In the genomic region with DNA sequence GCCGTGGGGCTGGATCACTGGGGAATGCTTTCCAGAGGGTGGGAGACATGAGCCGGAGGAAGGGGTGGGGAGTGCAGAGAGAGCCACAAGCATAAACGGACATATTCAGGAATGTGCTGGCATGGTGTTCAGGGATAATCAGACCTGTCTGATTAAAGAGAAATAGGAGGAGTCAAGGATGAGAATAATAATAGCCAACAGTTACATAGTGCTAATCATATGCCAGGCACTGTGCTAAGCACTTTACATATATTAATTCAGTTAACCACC, we compare ENCODE assay signal across 20 cellular contexts. TPM values are rescaled to one million over a fixed set of nuclear protein-coding genes. Genes with fewer than 3 reads are reported as not detected.
A peak's percentile ranks its signal among the peaks of the same experiment; 100 is the strongest.
DNase-seq lines count a peak whose midpoint lies in the region; ATAC-seq, FAIRE-seq and TF ChIP-seq lines count a peak whose summit lies in the region.
"Had no signal": no experiment of that assay in that cellular context is flagged by ENCODE, and none has a peak within 500 bp of the region (broad histone marks: within the 10 kb centered on the region; RNA-seq: fewer than 3 reads in every experiment).

No MANE protein-coding gene starts in this region.

- WGBS in upper lobe of left lung, 2 donors = 47 to 65% methylated on average over 2 to 3 of the region's 3 CpGs

- DNase-seq in RWPE2 (ENCODE audit: low spot score) (no peak), epithelial cell of prostate (ENCODE audit: low read depth, low spot score) (no peak), osteoblast (ENCODE audit: insufficient read length, low spot score, missing footprints) (peak; percentile 10), upper lobe of left lung (no peak), gastrocnemius medialis (no peak), NCI-H82 (lab: John Stamatoyannopoulos, UW) (no peak), SIG-M5 treated with dmso at 0.1 percent for 504 hours (lab: John Stamatoyannopoulos, UW; ENCODE audit: unreplicated experiment) (no peak), frontal cortex (ENCODE audit: low spot score in 2 of 2) (no peak)
- DNase-seq: activated CD8-positive, alpha-beta T cell treated with anti-CD3 and anti-CD28 coated beads for 36 hours; activated gamma-delta T cell; foreskin melanocyte; naive B cell; NCI-H1436; NCI-H2107; NCI-H526; stimulated activated CD4-positive, alpha-beta T cell treated with anti-CD3 and anti-CD28 coated beads, Interleukin-15, amount 100 ng/mL, for 24 hours; stimulated activated CD8-positive, alpha-beta memory T cell treated with anti-CD3 and anti-CD28 coated beads, Interleukin-4, amount 100 ng/mL, for 48 hours had no signal

- no peak overlapping the region for H2AFZ ChIP-seq in osteoblast (ENCODE audit: low read length)

- H3K9me3 ChIP-seq in RWPE2 (ENCODE audit: severe bottlenecking) (no peaks in the 10 kb centered on the region), osteoblast (ENCODE audit: low read depth, low read length) (no peaks in the 10 kb centered on the region), upper lobe of left lung (no peaks in the 10 kb centered on the region), gastrocnemius medialis (no peaks in the 10 kb centered on the region)
- H3K9me3 ChIP-seq: right atrium auricular region had no signal

- peaks cover 69% of the 10 kb centered on the region for H3K79me2 ChIP-seq in osteoblast (ENCODE audit: insufficient read depth, low read length)

- no peak overlapping the region for H3K4me3 ChIP-seq in RWPE2 (ENCODE audit: severe bottlenecking)
- H3K4me3 ChIP-seq in osteoblast (ENCODE audit: insufficient read depth, low read length) = no peak overlapping the region
- no peak overlapping the region for H3K4me3 ChIP-seq in upper lobe of left lung
- H3K4me3 ChIP-seq in gastrocnemius medialis = no peak overlapping the region
- H3K4me3 ChIP-seq: cardiac muscle cell, right atrium auricular region had no signal

- intact Hi-C loops in gastrocnemius medialis (cut with DNase I; ENCODE audit: low total_unique reads) = no loop called here

- no peak for TF ChIP-seq POLR2A in upper lobe of left lung (IDR thresholded peaks at IDR 0.05)
- no peak for TF ChIP-seq POLR2A in gastrocnemius medialis (IDR thresholded peaks at IDR 0.05)

- no peaks in the 10 kb centered on the region for H4K20me1 ChIP-seq in osteoblast (ENCODE audit: insufficient read depth, low read length)

- H3K27ac ChIP-seq in RWPE2 (ENCODE audit: poor library complexity, severe bottlenecking) (peak overlapping the region; percentile 100), epithelial cell of prostate (peak overlapping the region; percentile 100), osteoblast (ENCODE audit: low read depth, low read length) (peak overlapping the region; percentile 59), upper lobe of left lung (peak overlapping the region in 3 of 4 donors; percentile 4 to 79 (median 74)), gastrocnemius medialis (no peak overlapping the region)
- H3K27ac ChIP-seq: cardiac muscle cell had no signal

- in situ Hi-C loops in gastrocnemius medialis (cut with MboI; ENCODE audit: low sequenced_read_pairs in 4 of 4) = no loop called here

- TF ChIP-seq CTCF in RWPE2 (IDR thresholded peaks at IDR 0.05; ENCODE audit: poor library complexity, severe bottlenecking) (no peak), osteoblast (IDR thresholded peaks at IDR 0.05; ENCODE audit: extremely low read depth, low read depth, low read length) (no peak), upper lobe of left lung (IDR thresholded peaks at IDR 0.05) (no peak), gastrocnemius medialis (IDR thresholded peaks at IDR 0.05 in 4 of 5, conservative IDR thresholded peaks at IDR 0.05 in 1 of 5) (no peak)

- ATAC-seq in RWPE2 (ENCODE audit: low read depth) (no peak), upper lobe of left lung (ENCODE audit: low FRiP score in 2 of 2) (no peak), gastrocnemius medialis (no peak)
- ATAC-seq: activated CD8-positive, alpha-beta T cell treated with anti-CD3 and anti-CD28 coated beads for 36 hours had no signal

- H3K4me2 ChIP-seq in osteoblast (ENCODE audit: insufficient read depth, low read length) = no peak overlapping the region

- H3K36me3 ChIP-seq in RWPE2 (ENCODE audit: low read depth) (peaks cover 43% of the 10 kb centered on the region), osteoblast (ENCODE audit: insufficient read depth, low read length) (peaks cover 23% of the 10 kb centered on the region), upper lobe of left lung (no peaks in the 10 kb centered on the region), gastrocnemius medialis (no peaks in the 10 kb centered on the region)
- H3K36me3 ChIP-seq: cardiac muscle cell, right atrium auricular region had no signal

- H3K4me1 ChIP-seq in RWPE2 (ENCODE audit: insufficient read depth, poor library complexity, severe bottlenecking) = peaks cover 88% of the 10 kb centered on the region
- peaks cover 70% of the 10 kb centered on the region for H3K4me1 ChIP-seq in osteoblast (ENCODE audit: insufficient read depth, low read length)
- peaks cover 38 to 58% (median 47%) of the 10 kb centered on the region in 4 donors for H3K4me1 ChIP-seq in upper lobe of left lung
- H3K4me1 ChIP-seq in gastrocnemius medialis = peaks cover 4 to 6% of the 10 kb centered on the region in 2 donors

- H3K27me3 ChIP-seq in RWPE2 (ENCODE audit: insufficient read depth, poor library complexity, severe bottlenecking) (no peaks in the 10 kb centered on the region), osteoblast (ENCODE audit: insufficient read depth, low read length) (no peaks in the 10 kb centered on the region), upper lobe of left lung (no peaks in the 10 kb centered on the region), gastrocnemius medialis (no peaks in the 10 kb centered on the region)
- H3K27me3 ChIP-seq: cardiac muscle cell, right atrium auricular region had no signal

- FAIRE-seq in frontal cortex (lab: Jason Lieb, UNC) = no peak
- FAIRE-seq: H54 had no signal

- TF ChIP-seq EP300 in upper lobe of left lung (IDR thresholded peaks at IDR 0.05) = no peak

RNA-seq across cellular contexts. Expression of a gene that starts 43.7 kb away (rescaled TPM):
- total RNA-seq in osteoblast (493 and 546 TPM in 2 replicates), upper lobe of left lung (100 to 1,000 TPM in 2 of 6 donors, 10 to 100 TPM in 4; 19.7 to 136 (median 77.6) TPM), gastrocnemius medialis (10 to 100 TPM; 19.8 to 51.9 (median 28.8) TPM), frontal cortex (1.2 TPM)

Comparison
In these comparisons a context has a peak if more than half of its experiments do, and no peak if none do; other contexts are left out.
1. H3K27ac ChIP-seq: peak in RWPE2 (single experiment), epithelial cell of prostate (single experiment), osteoblast (single experiment) and upper lobe of left lung (3 of 4); none in gastrocnemius medialis (0 of 4).